ENCODE assay signal across 15 cellular contexts in genomic region chr9:95030920-95031662, GRCh38.
A peak's percentile ranks its signal among the peaks of the same experiment; 100 is the strongest.
DNase-seq lines count a peak whose midpoint lies in the region; FAIRE-seq and TF ChIP-seq lines count a peak whose summit lies in the region.
"Had no signal": no experiment of that assay in that cellular context is flagged by ENCODE, and none has a peak within 500 bp of the region (broad histone marks: within the 10 kb centered on the region; RNA-seq: fewer than 3 reads in every experiment).

No MANE protein-coding gene starts in this region.

- H3K4me3 Mint-ChIP-seq in astrocyte (ENCODE audit: unreplicated experiment) (no peak overlapping the region), mesothelial cell of epicardium (no peak overlapping the region)
- H3K4me3 Mint-ChIP-seq: CD4-positive, CD25-positive, alpha-beta regulatory T cell; stimulated activated effector memory CD8-positive, alpha-beta T cell treated with anti-CD3 and anti-CD28 coated beads, Interleukin-12 subunit alpha, Interleukin-12 subunit beta, amount 100 ng/mL, for 72 hours had no signal

- H3K9ac ChIP-seq in KMS-11 (no peak overlapping the region), astrocyte (ENCODE audit: low read length) (peak overlapping the region; percentile 2)

- DNase-seq in astrocyte (ENCODE audit: low read depth) (no peak), mesothelial cell of epicardium (ENCODE audit: low spot score in 2 of 2, unreplicated experiment in 2 of 2) (no peak), superior temporal gyrus (ENCODE audit: extremely low spot score) (peak; percentile 65), UCSD-AML1 (lab: John Stamatoyannopoulos, UW; ENCODE audit: unreplicated experiment) (no peak), NCI-H1105 (lab: John Stamatoyannopoulos, UW) (no peak), NCI-H1092 treated with DMSO at 0.1 percent for 48 hours (lab: John Stamatoyannopoulos, UW) (no peak)
- DNase-seq in activated effector memory CD4-positive, alpha-beta T cell treated with Interleukin-2 at 50 U/mL for 16 hours = no peak
- DNase-seq: activated CD8-positive, alpha-beta memory T cell treated with anti-CD3 and anti-CD28 coated beads, Interleukin-2, amount 50 U/mL, for 4 hours; CD4-positive, CD25-positive, alpha-beta regulatory T cell; GOT3; stimulated activated CD4-positive, alpha-beta T cell treated with anti-CD3 and anti-CD28 coated beads, Interleukin-2, amount 100 ng/mL, for 24 hours had no signal

- no peak for TF ChIP-seq CTCF in KMS-11 (conservative IDR thresholded peaks at IDR 0.05; ENCODE audit: low read depth, low read length)
- TF ChIP-seq CTCF in astrocyte (IDR thresholded peaks at IDR 0.05; ENCODE audit: insufficient read depth, low read depth, low read length) = no peak
- no peak for TF ChIP-seq CTCF in mesothelial cell of epicardium (IDR thresholded peaks at IDR 0.05; ENCODE audit: unreplicated experiment)

- no peaks in the 10 kb centered on the region for H3K9me3 ChIP-seq in astrocyte (ENCODE audit: insufficient read depth, low read depth, low read length)
- H3K9me3 ChIP-seq: SJSA1 had no signal

- H4K20me1 ChIP-seq in KMS-11 (ENCODE audit: insufficient read depth) (no peaks in the 10 kb centered on the region), astrocyte (ENCODE audit: insufficient read depth, low read length) (peaks cover 84% of the 10 kb centered on the region)

- no peak for FAIRE-seq in astrocyte (lab: Jason Lieb, UNC)
- FAIRE-seq: HTR-8/SVneo had no signal

- peak overlapping the region; percentile 28; the same call in 1 of the 2 replicates for H3K4me2 ChIP-seq in KMS-11
- H3K4me2 ChIP-seq in astrocyte (ENCODE audit: low read length) = peak overlapping the region; percentile 3

- H3K36me3 ChIP-seq in KMS-11 (ENCODE audit: insufficient read depth) = no peaks in the 10 kb centered on the region
- peaks cover 18% of the 10 kb centered on the region for H3K36me3 ChIP-seq in astrocyte (ENCODE audit: insufficient read depth, low read length)

- H3K36me3 Mint-ChIP-seq in astrocyte (ENCODE audit: low read depth, unreplicated experiment) (peaks cover 7% of the 10 kb centered on the region), mesothelial cell of epicardium (peaks cover 5% of the 10 kb centered on the region)
- H3K36me3 Mint-ChIP-seq: stimulated activated effector memory CD8-positive, alpha-beta T cell treated with anti-CD3 and anti-CD28 coated beads, Interleukin-12 subunit alpha, Interleukin-12 subunit beta, amount 100 ng/mL, for 72 hours had no signal

- H3K4me1 ChIP-seq in KMS-11 (ENCODE audit: low read depth, poor library complexity, severe bottlenecking) (peaks cover 19% of the 10 kb centered on the region), astrocyte (ENCODE audit: insufficient read depth, low read length) (peaks cover 16% of the 10 kb centered on the region)

- H2AFZ ChIP-seq in KMS-11 (ENCODE audit: low read depth) (no peak overlapping the region), astrocyte (ENCODE audit: low read depth, low read length) (no peak overlapping the region)

- H3K4me3 ChIP-seq in KMS-11 (IDR thresholded peaks at IDR 0.05; ENCODE audit: insufficient read depth, low read depth, low read length) = no peak overlapping the region
- no peak overlapping the region for H3K4me3 ChIP-seq in astrocyte (ENCODE audit: insufficient read depth, low read depth, low read length)
- H3K4me3 ChIP-seq: SJSA1 had no signal

- H3K4me1 Mint-ChIP-seq in astrocyte (ENCODE audit: low read depth, unreplicated experiment) (peaks cover 59% of the 10 kb centered on the region), mesothelial cell of epicardium (peaks cover 51% of the 10 kb centered on the region)
- H3K4me1 Mint-ChIP-seq: stimulated activated effector memory CD8-positive, alpha-beta T cell treated with anti-CD3 and anti-CD28 coated beads, Interleukin-12 subunit alpha, Interleukin-12 subunit beta, amount 100 ng/mL, for 72 hours had no signal

- no peaks in the 10 kb centered on the region for H3K27me3 Mint-ChIP-seq in astrocyte (ENCODE audit: low read depth, unreplicated experiment)
- H3K27me3 Mint-ChIP-seq in mesothelial cell of epicardium (ENCODE audit: low read depth) = no peaks in the 10 kb centered on the region
- H3K27me3 Mint-ChIP-seq: CD4-positive, CD25-positive, alpha-beta regulatory T cell had no signal

- H3K27ac ChIP-seq in KMS-11 (no peak overlapping the region), astrocyte (ENCODE audit: low read depth, low read length) (no peak overlapping the region)
- H3K27ac ChIP-seq: SJSA1 had no signal

- no peaks in the 10 kb centered on the region for H3K79me2 ChIP-seq in KMS-11 (ENCODE audit: insufficient read depth, low read depth)
- H3K79me2 ChIP-seq in astrocyte (ENCODE audit: insufficient read depth, low read length) = peaks cover 96% of the 10 kb centered on the region

- H3K9me3 Mint-ChIP-seq in astrocyte (ENCODE audit: unreplicated experiment) = no peaks in the 10 kb centered on the region
- H3K9me3 Mint-ChIP-seq in mesothelial cell of epicardium = no peaks in the 10 kb centered on the region
- H3K9me3 Mint-ChIP-seq: CD4-positive, CD25-positive, alpha-beta regulatory T cell; stimulated activated effector memory CD8-positive, alpha-beta T cell treated with anti-CD3 and anti-CD28 coated beads, Interleukin-12 subunit alpha, Interleukin-12 subunit beta, amount 100 ng/mL, for 72 hours had no signal

- H3K27ac Mint-ChIP-seq in astrocyte (ENCODE audit: unreplicated experiment) (no peak overlapping the region), mesothelial cell of epicardium (peak overlapping the region; percentile 47)
- H3K27ac Mint-ChIP-seq: stimulated activated effector memory CD8-positive, alpha-beta T cell treated with anti-CD3 and anti-CD28 coated beads, Interleukin-12 subunit alpha, Interleukin-12 subunit beta, amount 100 ng/mL, for 72 hours had no signal

- H3K27me3 ChIP-seq in KMS-11 (ENCODE audit: insufficient read depth, low read depth) = no peaks in the 10 kb centered on the region
- H3K27me3 ChIP-seq in astrocyte (ENCODE audit: insufficient read depth, low read length) = no peaks in the 10 kb centered on the region
- H3K27me3 ChIP-seq: SJSA1 had no signal
